8 cellular contexts compared by ENCODE assay signal in the genomic region with DNA sequence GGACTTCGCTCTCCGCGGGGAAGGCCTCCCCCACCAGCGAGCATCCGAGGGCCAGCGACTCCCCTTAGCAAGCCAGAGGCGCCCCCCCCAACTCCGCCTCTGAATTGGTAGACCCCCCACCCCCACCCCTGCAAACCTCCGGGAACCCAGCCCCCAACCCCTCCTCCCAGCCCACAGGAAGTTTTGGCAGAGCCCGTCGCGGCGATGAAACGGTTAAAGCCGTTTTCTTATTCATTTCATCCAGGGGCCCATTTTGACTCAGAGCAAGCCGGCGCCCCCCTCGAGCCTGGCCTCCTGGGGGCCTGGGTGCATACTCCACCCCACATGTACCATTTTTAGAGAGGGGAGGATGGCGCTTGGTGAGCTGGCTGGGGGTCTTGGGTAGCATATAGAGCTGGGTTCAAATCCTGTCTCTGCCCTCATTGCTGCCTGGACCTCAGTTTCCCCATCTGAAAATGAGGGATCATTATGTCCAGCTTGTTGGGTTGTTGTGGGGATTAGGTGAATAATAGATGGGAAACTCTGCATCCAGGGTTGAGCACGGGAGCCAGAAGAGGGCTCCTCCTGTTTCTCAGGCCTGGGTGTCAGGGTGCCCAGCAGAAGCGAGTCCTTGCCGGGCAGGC. TPM values are rescaled to one million over a fixed set of nuclear protein-coding genes. Genes with fewer than 3 reads are reported as not detected.
DNase-seq lines count a peak whose midpoint lies in the region; ATAC-seq and TF ChIP-seq lines count a peak whose summit lies in the region.

No MANE protein-coding gene starts in this region.

- peak overlapping the region; percentile 76 for H3K27ac ChIP-seq in DND-41 (ENCODE audit: low read length)
- peak overlapping the region; percentile 79 for H3K27ac ChIP-seq in Panc1 (ENCODE audit: low read length)
- H3K27ac ChIP-seq in neutrophil, result peak overlapping the region; percentile 100

- CTCF ChIA-PET in Panc1 (lab: Charles Lee), result no interaction called here

- H3K4me2 ChIP-seq in DND-41 (ENCODE audit: insufficient read depth, low read length), result peak overlapping the region; percentile 97

- H3K36me3 ChIP-seq in DND-41 (ENCODE audit: insufficient read depth, low read length) (no peaks in the 10 kb centered on the region), Panc1 (ENCODE audit: control insufficient read depth, insufficient read depth, low read length) (no peaks in the 10 kb centered on the region), neutrophil (no peaks in the 10 kb centered on the region)

- no peaks in the 10 kb centered on the region for H3K27me3 ChIP-seq in DND-41 (ENCODE audit: insufficient read depth, low read length, poor library complexity)
- H3K27me3 ChIP-seq in Panc1 (ENCODE audit: control insufficient read depth, insufficient read depth, low read length), result no peaks in the 10 kb centered on the region
- no peaks in the 10 kb centered on the region for H3K27me3 ChIP-seq in neutrophil

- ATAC-seq in DND-41 (ENCODE audit: insufficient read depth, low read depth) (peak; percentile 46), Panc1 (no peak), HG03097 (IDR thresholded peaks at IDR 0.05; ENCODE audit: low FRiP score, unreplicated experiment) (no peak)

- in situ Hi-C loops in Panc1 (cut with HindIII; ENCODE audit: low pct_unique_long_range_greater_than_20kb, low sequenced_read_pairs), result no loop called here

- H3K4me1 ChIP-seq in DND-41 (ENCODE audit: insufficient read depth, low read length), result peaks cover 61% of the 10 kb centered on the region
- H3K4me1 ChIP-seq in Panc1 (ENCODE audit: control insufficient read depth, insufficient read depth, low read length), result peaks cover 57% of the 10 kb centered on the region
- peaks cover 91 to 92% of the 10 kb centered on the region in 2 experiments for H3K4me1 ChIP-seq in neutrophil (ENCODE audit: control insufficient read depth in 1 of 2, insufficient read depth in 1 of 2, low read depth in 1 of 2, low read length in 1 of 2)

- no TSS peak for BruUV-seq in Panc1 (replicated peaks; lab: Mats Ljungman, UMichigan)

- H2AFZ ChIP-seq in DND-41 (ENCODE audit: low read depth, low read length), result peak overlapping the region; percentile 65; the same call in 1 of the 2 replicates

- no peaks in the 10 kb centered on the region; the same call in 1 of the 2 replicates for H4K20me1 ChIP-seq in DND-41 (ENCODE audit: insufficient read depth, low read length)

- intact Hi-C loops in Panc1 (cut with micrococcal nuclease; ENCODE audit: unreplicated experiment), result no loop called here

- POLR2A ChIA-PET in Panc1 (lab: Charles Lee), result interaction anchor here (0.5 to 0.6 kb wide), 2 partner anchors 8 kb away, joined by 3 to 4 read pairs; a partner anchor contains a TSS

- DNase-seq in DND-41 (peak; percentile 86), Panc1 (ENCODE audit: low read depth, low spot score) (no peak), pons (ENCODE audit: low spot score) (no peak), NCI-H748 treated with DMSO at 0.1 percent for 48 hours (lab: John Stamatoyannopoulos, UW) (no peak), GM19238 (ENCODE audit: insufficient read length, low spot score) (no peak)
- peak; percentile 23 for DNase-seq in effector CD4-positive, alpha-beta T cell

- no peaks in the 10 kb centered on the region for H3K79me2 ChIP-seq in DND-41 (ENCODE audit: insufficient read depth, low read length)

- peak overlapping the region; percentile 84 for H3K9ac ChIP-seq in DND-41 (ENCODE audit: low read depth, low read length)

- peak overlapping the region; percentile 31 to 77; a peak in 3 of 4 replicates for H3K4me3 ChIP-seq in DND-41 (ENCODE audit: low read depth in 1 of 2, low read length in 2 of 2)
- H3K4me3 ChIP-seq in Panc1 (ENCODE audit: low read depth in 2 of 2, low read length in 2 of 2), result peak overlapping the region; percentile 45 to 47
- H3K4me3 ChIP-seq in neutrophil (ENCODE audit: low read depth in 1 of 2, low read length in 1 of 2), result peak overlapping the region; percentile 63 to 64

- TF ChIP-seq CTCF in DND-41 (IDR thresholded peaks at IDR 0.05; ENCODE audit: borderline replicate concordance, extremely low read depth, low read length, poor library complexity, severe bottlenecking), result no peak
- TF ChIP-seq CTCF in Panc1 (IDR thresholded peaks at IDR 0.05), result no peak
- TF ChIP-seq CTCF in neutrophil (IDR thresholded peaks at IDR 0.05), result no peak

- H3K9me3 ChIP-seq in DND-41 (ENCODE audit: insufficient read depth, low read length, severe bottlenecking) (no peaks in the 10 kb centered on the region), Panc1 (ENCODE audit: control insufficient read depth, insufficient read depth, low read depth, low read length) (no peaks in the 10 kb centered on the region), neutrophil (no peaks in the 10 kb centered on the region)

RNA-seq across cellular contexts. Expression of a gene that starts 7.9 kb away (rescaled TPM):
- 49.7 TPM for total RNA-seq in Panc1 (2021; ENCODE audit: unreplicated experiment)
- polyA plus RNA-seq in Panc1 (2012; ENCODE audit: insufficient read length), result 73.3 TPM

RNA-seq across cellular contexts. Expression of a gene that starts 8.0 kb away (rescaled TPM):
- total RNA-seq in Panc1 (2021; ENCODE audit: unreplicated experiment), result 14.3 TPM
- 27.7 TPM for polyA plus RNA-seq in Panc1 (2012; ENCODE audit: insufficient read length)

RNA-seq across cellular contexts. Expression of a gene that starts 18.3 kb away (rescaled TPM):
- total RNA-seq in Panc1 (2021; ENCODE audit: unreplicated experiment), result 61.0 TPM
- polyA plus RNA-seq in Panc1 (2012; ENCODE audit: insufficient read length), result 149 TPM

RNA-seq across cellular contexts. Expression of a gene that starts 18.5 kb away (rescaled TPM):
- 24.8 TPM for total RNA-seq in Panc1 (2021; ENCODE audit: unreplicated experiment)
- 8.8 TPM for polyA plus RNA-seq in Panc1 (2012; ENCODE audit: insufficient read length)

RNA-seq across cellular contexts. Expression of a gene that starts 23.0 kb away (rescaled TPM):
- total RNA-seq in Panc1 (2021; ENCODE audit: unreplicated experiment), result 44.9 TPM
- polyA plus RNA-seq in Panc1 (2012; ENCODE audit: insufficient read length), result 67.1 TPM

Comparison
In these comparisons a context has a peak if more than half of its experiments do, and no peak if none do; other contexts are left out.
1. DNase-seq: peak in DND-41 (single experiment) and effector CD4-positive, alpha-beta T cell (single experiment); none in Panc1 (single experiment), pons (single experiment), NCI-H748 treated with DMSO at 0.1 percent for 48 hours (single experiment) and GM19238 (single experiment).
2. Peak in every context shown above with its lines, with median percentiles within 50 percentile points of each other: H3K27ac ChIP-seq and H3K4me3 ChIP-seq.